23 cellular contexts compared by ENCODE assay signal in the genomic region with DNA sequence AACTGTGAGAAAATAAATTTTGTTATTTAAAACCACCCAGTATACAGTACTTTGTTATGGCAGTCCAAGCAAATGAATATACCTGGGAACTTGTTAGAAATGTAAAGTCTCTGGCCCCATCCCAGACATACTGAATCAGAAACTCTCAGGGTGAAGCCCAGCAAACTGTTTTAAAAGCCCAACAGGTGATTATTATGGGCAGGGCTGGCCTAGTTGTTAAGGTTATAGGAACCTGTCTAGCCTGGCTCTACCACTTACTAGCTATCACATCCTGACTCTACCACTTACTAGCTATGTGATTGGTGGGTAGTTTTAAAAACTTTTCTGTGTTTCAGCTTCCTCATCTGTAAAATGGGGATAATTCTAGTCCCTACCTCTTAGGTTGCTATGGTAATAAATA.
"Had no signal": no experiment of that assay in that cellular context is flagged by ENCODE, and none has a peak within 500 bp of the region (broad histone marks: within the 10 kb centered on the region; RNA-seq: fewer than 3 reads in every experiment).

No MANE protein-coding gene starts in this region.

- ATAC-seq: activated CD4-positive, CD25-positive, alpha-beta regulatory T cell treated with anti-CD3 and anti-CD28 coated beads, Interleukin-2, amount 50 U/mL, for 24 hours; activated T-cell treated with anti-CD3 and anti-CD28 coated beads, Interleukin-2, amount 50 U/mL, for 4 hours; activated T-helper 17 cell treated with anti-CD3 and anti-CD28 coated beads, Interleukin-2, amount 50 U/mL, for 72 hours; effector memory CD8-positive, alpha-beta T cell; gastroesophageal sphincter; T-helper 17 cell had no signal

- H3K36me3 ChIP-seq: brain microvascular endothelial cell, gastroesophageal sphincter, WERI-Rb-1 had no signal

- H3K4me3 ChIP-seq: coronary artery, dorsolateral prefrontal cortex, gastroesophageal sphincter had no signal

- DNase-seq: activated B cell treated with CpG ODN at 0.5 μM for 24 hours; activated CD4-positive, alpha-beta T cell treated with anti-CD3 and anti-CD28 coated beads for 48 hours; activated CD4-positive, alpha-beta T cell treated with anti-CD3 and anti-CD28 coated beads, Interleukin-2, amount 50 U/mL, for 1 hour; activated CD4-positive, alpha-beta T cell treated with anti-CD3 and anti-CD28 coated beads, Interleukin-2, amount 50 U/mL, for 48 hours; activated effector memory CD4-positive, alpha-beta T cell treated with Interleukin-2 at 50 U/mL for 16 hours; activated gamma-delta T cell treated with Interleukin-2 at 50 U/mL for 16 hours; activated naive CD4-positive, alpha-beta T cell treated with anti-CD3 and anti-CD28 coated beads, Interleukin-2, amount 50 U/mL, for 16 hours; activated naive CD4-positive, alpha-beta T cell treated with Interleukin-2 at 50 U/mL for 16 hours; activated T-cell treated with anti-CD3 and anti-CD28 coated beads, Interleukin-2, amount 50 U/mL, for 4 hours; amniotic stem cell; anterior cingulate cortex; brain microvascular endothelial cell; dorsolateral prefrontal cortex; effector memory CD8-positive, alpha-beta T cell; foreskin melanocyte; T-helper 1 cell; T-helper 17 cell; T1000; WERI-Rb-1 had no signal

- H3K4me1 ChIP-seq: gastroesophageal sphincter had no signal

- H3K9me3 ChIP-seq: gastroesophageal sphincter had no signal
